Comparison of ENCODE assay signal across 1 cellular context in the genomic region with DNA sequence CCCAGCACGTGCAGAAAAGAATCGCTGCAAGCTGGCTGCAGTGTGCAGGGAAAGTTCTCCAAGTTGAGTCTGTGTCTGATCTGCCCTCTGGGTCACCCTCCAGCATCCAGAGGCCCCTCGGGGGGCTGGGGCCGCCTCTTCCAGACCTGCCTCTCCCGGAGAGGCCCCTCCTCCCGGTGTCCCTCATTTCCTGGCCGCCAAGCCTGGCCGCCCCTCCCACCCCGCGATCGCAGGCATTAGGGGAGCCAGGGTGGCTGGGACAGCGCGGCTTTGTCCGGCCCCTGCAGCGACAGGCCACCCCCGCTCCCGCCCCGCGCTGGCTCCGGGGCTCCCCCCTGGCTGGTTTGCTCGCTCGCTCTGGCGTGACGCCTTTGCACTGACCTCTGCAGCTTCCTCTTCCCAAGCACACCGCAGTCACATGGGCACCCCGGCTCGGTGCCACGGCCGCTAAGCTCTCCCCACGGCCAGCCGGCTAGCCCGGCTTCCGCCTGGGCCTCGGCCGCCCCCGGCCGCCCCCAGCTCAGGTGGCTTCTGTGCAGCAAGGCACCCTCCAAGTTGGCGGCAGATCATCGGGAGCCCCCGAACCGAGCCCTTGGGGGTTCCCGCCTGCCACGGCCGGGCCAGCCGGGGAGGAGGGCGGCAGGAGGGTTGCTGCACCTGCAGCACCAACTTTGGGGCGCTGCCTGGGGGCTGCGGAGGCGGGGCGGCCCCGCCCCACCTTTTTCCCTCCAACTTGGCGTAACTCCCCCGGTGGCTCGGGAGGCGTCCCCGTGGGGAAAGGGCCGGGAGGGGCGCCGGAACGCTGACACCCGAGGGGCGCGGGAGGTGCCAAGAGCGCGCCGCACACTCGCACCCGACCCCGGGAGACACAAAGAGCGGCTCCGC.
A peak's percentile ranks its signal among the peaks of the same experiment; 100 is the strongest.
TF ChIP-seq lines count a peak whose summit lies in the region.

No MANE protein-coding gene starts in this region.

TF ChIP-seq in HEK293, 187 proteins besides CTCF, POLR2A, EP300 and RAD21 (continued from another document and continues in another):
- TF ChIP-seq, protein P1, sequence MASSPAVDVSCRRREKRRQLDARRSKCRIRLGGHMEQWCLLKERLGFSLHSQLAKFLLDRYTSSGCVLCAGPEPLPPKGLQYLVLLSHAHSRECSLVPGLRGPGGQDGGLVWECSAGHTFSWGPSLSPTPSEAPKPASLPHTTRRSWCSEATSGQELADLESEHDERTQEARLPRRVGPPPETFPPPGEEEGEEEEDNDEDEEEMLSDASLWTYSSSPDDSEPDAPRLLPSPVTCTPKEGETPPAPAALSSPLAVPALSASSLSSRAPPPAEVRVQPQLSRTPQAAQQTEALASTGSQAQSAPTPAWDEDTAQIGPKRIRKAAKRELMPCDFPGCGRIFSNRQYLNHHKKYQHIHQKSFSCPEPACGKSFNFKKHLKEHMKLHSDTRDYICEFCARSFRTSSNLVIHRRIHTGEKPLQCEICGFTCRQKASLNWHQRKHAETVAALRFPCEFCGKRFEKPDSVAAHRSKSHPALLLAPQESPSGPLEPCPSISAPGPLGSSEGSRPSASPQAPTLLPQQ (tag by site-specific recombination; IDR thresholded peaks at IDR 0.05) = 0 out of 2 replicates have a peak, but pooled peaks have one; percentile 43
- TF ChIP-seq, protein P2, sequence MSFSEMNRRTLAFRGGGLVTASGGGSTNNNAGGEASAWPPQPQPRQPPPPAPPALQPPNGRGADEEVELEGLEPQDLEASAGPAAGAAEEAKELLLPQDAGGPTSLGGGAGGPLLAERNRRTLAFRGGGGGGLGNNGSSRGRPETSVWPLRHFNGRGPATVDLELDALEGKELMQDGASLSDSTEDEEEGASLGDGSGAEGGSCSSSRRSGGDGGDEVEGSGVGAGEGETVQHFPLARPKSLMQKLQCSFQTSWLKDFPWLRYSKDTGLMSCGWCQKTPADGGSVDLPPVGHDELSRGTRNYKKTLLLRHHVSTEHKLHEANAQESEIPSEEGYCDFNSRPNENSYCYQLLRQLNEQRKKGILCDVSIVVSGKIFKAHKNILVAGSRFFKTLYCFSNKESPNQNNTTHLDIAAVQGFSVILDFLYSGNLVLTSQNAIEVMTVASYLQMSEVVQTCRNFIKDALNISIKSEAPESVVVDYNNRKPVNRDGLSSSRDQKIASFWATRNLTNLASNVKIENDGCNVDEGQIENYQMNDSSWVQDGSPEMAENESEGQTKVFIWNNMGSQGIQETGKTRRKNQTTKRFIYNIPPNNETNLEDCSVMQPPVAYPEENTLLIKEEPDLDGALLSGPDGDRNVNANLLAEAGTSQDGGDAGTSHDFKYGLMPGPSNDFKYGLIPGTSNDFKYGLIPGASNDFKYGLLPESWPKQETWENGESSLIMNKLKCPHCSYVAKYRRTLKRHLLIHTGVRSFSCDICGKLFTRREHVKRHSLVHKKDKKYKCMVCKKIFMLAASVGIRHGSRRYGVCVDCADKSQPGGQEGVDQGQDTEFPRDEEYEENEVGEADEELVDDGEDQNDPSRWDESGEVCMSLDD (tag by site-specific recombination; IDR thresholded peaks at IDR 0.05) = peak; percentile 93
- TF ChIP-seq ZEB2 (tag by site-specific recombination; IDR thresholded peaks at IDR 0.05) = peak; percentile 76; the same call in 1 of the 2 replicates
- peak; percentile 69 for TF ChIP-seq KLF1 (tag by site-specific recombination; IDR thresholded peaks at IDR 0.05)
- TF ChIP-seq SP7 (tag by site-specific recombination; IDR thresholded peaks at IDR 0.05) = peak; percentile 37
- TF ChIP-seq ZNF10 (tag by site-specific recombination; IDR thresholded peaks at IDR 0.05) = peak; percentile 13; the same call in 1 of the 2 replicates
- TF ChIP-seq SP3 (tag by site-specific recombination; IDR thresholded peaks at IDR 0.05) = peak; percentile 87
- no peak for TF ChIP-seq ZNF223 (tag by site-specific recombination; IDR thresholded peaks at IDR 0.05)
- no peak for TF ChIP-seq ZNF133 (tag by site-specific recombination; IDR thresholded peaks at IDR 0.05)
- 0 out of 2 replicates have a peak, but pooled peaks have one; percentile 16 for TF ChIP-seq REPIN1 (tag by site-specific recombination; IDR thresholded peaks at IDR 0.05; ENCODE audit: low read depth)
- no peak for TF ChIP-seq ZNF571 (tag by site-specific recombination; IDR thresholded peaks at IDR 0.05)
- peak; percentile 83 for TF ChIP-seq SP2 (tag by site-specific recombination; IDR thresholded peaks at IDR 0.05)
- TF ChIP-seq ZNF16 (tag by site-specific recombination; IDR thresholded peaks at IDR 0.05; ENCODE audit: low read depth) = no peak
- peak; percentile 50; the same call in 1 of the 2 replicates for TF ChIP-seq OSR2 (tag by site-specific recombination; IDR thresholded peaks at IDR 0.05)
- peak; percentile 83 for TF ChIP-seq EGR2 (tag by site-specific recombination; IDR thresholded peaks at IDR 0.05; ENCODE audit: low read depth)
- TF ChIP-seq ZNF621 (tag by site-specific recombination; IDR thresholded peaks at IDR 0.05) = no peak
- TF ChIP-seq, protein P3, sequence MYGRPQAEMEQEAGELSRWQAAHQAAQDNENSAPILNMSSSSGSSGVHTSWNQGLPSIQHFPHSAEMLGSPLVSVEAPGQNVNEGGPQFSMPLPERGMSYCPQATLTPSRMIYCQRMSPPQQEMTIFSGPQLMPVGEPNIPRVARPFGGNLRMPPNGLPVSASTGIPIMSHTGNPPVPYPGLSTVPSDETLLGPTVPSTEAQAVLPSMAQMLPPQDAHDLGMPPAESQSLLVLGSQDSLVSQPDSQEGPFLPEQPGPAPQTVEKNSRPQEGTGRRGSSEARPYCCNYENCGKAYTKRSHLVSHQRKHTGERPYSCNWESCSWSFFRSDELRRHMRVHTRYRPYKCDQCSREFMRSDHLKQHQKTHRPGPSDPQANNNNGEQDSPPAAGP (tag by site-specific recombination; IDR thresholded peaks at IDR 0.05) = peak; percentile 31; the same call in 1 of the 2 replicates
- no peak for TF ChIP-seq ZNF112 (tag by site-specific recombination; IDR thresholded peaks at IDR 0.05)
- TF ChIP-seq ZNF76 (tag by site-specific recombination; IDR thresholded peaks at IDR 0.05; ENCODE audit: borderline replicate concordance, low read depth) = peak; percentile 86
- TF ChIP-seq GLIS1 (tag by site-specific recombination; IDR thresholded peaks at IDR 0.05) = peak; percentile 96
- no peak for TF ChIP-seq ZNF311 (tag by site-specific recombination; IDR thresholded peaks at IDR 0.05; ENCODE audit: borderline replicate concordance)
- TF ChIP-seq KLF8 (tag by site-specific recombination; IDR thresholded peaks at IDR 0.05) = peak; percentile 95
- peak; percentile 96 for TF ChIP-seq GLIS2 (tag by site-specific recombination; IDR thresholded peaks at IDR 0.05)
- TF ChIP-seq, protein P4, sequence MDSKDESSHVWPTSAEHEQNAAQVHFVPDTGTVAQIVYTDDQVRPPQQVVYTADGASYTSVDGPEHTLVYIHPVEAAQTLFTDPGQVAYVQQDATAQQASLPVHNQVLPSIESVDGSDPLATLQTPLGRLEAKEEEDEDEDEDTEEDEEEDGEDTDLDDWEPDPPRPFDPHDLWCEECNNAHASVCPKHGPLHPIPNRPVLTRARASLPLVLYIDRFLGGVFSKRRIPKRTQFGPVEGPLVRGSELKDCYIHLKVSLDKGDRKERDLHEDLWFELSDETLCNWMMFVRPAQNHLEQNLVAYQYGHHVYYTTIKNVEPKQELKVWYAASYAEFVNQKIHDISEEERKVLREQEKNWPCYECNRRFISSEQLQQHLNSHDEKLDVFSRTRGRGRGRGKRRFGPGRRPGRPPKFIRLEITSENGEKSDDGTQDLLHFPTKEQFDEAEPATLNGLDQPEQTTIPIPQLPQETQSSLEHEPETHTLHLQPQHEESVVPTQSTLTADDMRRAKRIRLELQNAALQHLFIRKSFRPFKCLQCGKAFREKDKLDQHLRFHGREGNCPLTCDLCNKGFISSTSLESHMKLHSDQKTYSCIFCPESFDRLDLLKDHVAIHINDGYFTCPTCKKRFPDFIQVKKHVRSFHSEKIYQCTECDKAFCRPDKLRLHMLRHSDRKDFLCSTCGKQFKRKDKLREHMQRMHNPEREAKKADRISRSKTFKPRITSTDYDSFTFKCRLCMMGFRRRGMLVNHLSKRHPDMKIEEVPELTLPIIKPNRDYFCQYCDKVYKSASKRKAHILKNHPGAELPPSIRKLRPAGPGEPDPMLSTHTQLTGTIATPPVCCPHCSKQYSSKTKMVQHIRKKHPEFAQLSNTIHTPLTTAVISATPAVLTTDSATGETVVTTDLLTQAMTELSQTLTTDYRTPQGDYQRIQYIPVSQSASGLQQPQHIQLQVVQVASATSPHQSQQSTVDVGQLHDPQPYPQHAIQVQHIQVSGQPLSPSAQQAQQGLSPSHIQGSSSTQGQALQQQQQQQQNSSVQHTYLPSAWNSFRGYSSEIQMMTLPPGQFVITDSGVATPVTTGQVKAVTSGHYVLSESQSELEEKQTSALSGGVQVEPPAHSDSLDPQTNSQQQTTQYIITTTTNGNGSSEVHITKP (tag by site-specific recombination; IDR thresholded peaks at IDR 0.05) = peak; percentile 43
- TF ChIP-seq KLF7 (tag by site-specific recombination; IDR thresholded peaks at IDR 0.05; ENCODE audit: borderline replicate concordance) = no peak
- TF ChIP-seq, protein P5, sequence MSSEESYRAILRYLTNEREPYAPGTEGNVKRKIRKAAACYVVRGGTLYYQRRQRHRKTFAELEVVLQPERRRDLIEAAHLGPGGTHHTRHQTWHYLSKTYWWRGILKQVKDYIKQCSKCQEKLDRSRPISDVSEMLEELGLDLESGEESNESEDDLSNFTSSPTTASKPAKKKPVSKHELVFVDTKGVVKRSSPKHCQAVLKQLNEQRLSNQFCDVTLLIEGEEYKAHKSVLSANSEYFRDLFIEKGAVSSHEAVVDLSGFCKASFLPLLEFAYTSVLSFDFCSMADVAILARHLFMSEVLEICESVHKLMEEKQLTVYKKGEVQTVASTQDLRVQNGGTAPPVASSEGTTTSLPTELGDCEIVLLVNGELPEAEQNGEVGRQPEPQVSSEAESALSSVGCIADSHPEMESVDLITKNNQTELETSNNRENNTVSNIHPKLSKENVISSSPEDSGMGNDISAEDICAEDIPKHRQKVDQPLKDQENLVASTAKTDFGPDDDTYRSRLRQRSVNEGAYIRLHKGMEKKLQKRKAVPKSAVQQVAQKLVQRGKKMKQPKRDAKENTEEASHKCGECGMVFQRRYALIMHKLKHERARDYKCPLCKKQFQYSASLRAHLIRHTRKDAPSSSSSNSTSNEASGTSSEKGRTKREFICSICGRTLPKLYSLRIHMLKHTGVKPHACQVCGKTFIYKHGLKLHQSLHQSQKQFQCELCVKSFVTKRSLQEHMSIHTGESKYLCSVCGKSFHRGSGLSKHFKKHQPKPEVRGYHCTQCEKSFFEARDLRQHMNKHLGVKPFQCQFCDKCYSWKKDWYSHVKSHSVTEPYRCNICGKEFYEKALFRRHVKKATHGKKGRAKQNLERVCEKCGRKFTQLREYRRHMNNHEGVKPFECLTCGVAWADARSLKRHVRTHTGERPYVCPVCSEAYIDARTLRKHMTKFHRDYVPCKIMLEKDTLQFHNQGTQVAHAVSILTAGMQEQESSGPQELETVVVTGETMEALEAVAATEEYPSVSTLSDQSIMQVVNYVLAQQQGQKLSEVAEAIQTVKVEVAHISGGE (tag by site-specific recombination; conservative IDR thresholded peaks at IDR 0.05; ENCODE audit: low read depth) = peak; percentile 66
- TF ChIP-seq, protein P6, sequence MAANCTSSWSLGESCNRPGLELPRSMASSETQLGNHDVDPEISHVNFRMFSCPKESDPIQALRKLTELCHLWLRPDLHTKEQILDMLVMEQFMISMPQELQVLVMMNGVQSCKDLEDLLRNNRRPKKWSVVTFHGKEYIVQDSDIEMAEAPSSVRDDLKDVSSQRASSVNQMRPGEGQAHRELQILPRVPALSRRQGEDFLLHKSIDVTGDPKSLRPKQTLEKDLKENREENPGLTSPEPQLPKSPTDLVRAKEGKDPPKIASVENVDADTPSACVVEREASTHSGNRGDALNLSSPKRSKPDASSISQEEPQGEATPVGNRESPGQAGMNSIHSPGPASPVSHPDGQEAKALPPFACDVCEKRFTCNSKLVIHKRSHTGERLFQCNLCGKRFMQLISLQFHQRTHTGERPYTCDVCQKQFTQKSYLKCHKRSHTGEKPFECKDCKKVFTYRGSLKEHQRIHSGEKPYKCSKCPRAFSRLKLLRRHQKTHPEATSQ (tag by site-specific recombination; IDR thresholded peaks at IDR 0.05) = 0 out of 2 replicates have a peak, but pooled peaks have one; percentile 11
- peak; percentile 72; the same call in 1 of the 2 replicates for TF ChIP-seq ZBTB7A (tag by site-specific recombination; IDR thresholded peaks at IDR 0.05; ENCODE audit: low read depth)
- peak; percentile 28; the same call in 1 of the 2 replicates for TF ChIP-seq KLF16 (tag by site-specific recombination; IDR thresholded peaks at IDR 0.05)
- peak; percentile 77 for TF ChIP-seq ZBTB17 (tag by site-specific recombination; IDR thresholded peaks at IDR 0.05)
- TF ChIP-seq, protein P7, sequence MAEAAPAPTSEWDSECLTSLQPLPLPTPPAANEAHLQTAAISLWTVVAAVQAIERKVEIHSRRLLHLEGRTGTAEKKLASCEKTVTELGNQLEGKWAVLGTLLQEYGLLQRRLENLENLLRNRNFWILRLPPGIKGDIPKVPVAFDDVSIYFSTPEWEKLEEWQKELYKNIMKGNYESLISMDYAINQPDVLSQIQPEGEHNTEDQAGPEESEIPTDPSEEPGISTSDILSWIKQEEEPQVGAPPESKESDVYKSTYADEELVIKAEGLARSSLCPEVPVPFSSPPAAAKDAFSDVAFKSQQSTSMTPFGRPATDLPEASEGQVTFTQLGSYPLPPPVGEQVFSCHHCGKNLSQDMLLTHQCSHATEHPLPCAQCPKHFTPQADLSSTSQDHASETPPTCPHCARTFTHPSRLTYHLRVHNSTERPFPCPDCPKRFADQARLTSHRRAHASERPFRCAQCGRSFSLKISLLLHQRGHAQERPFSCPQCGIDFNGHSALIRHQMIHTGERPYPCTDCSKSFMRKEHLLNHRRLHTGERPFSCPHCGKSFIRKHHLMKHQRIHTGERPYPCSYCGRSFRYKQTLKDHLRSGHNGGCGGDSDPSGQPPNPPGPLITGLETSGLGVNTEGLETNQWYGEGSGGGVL (tag by site-specific recombination; IDR thresholded peaks at IDR 0.05) = peak; percentile 58
- TF ChIP-seq ZNF560 (tag by site-specific recombination; IDR thresholded peaks at IDR 0.05; ENCODE audit: borderline replicate concordance) = no peak
- TF ChIP-seq, protein P8, sequence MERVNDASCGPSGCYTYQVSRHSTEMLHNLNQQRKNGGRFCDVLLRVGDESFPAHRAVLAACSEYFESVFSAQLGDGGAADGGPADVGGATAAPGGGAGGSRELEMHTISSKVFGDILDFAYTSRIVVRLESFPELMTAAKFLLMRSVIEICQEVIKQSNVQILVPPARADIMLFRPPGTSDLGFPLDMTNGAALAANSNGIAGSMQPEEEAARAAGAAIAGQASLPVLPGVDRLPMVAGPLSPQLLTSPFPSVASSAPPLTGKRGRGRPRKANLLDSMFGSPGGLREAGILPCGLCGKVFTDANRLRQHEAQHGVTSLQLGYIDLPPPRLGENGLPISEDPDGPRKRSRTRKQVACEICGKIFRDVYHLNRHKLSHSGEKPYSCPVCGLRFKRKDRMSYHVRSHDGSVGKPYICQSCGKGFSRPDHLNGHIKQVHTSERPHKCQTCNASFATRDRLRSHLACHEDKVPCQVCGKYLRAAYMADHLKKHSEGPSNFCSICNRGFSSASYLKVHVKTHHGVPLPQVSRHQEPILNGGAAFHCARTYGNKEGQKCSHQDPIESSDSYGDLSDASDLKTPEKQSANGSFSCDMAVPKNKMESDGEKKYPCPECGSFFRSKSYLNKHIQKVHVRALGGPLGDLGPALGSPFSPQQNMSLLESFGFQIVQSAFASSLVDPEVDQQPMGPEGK (tag by site-specific recombination; IDR thresholded peaks at IDR 0.05) = peak; percentile 92
- peak; percentile 91 for TF ChIP-seq ZNF600 (tag by site-specific recombination; IDR thresholded peaks at IDR 0.05)
- peak; percentile 64 for TF ChIP-seq ZNF501 (tag by site-specific recombination; IDR thresholded peaks at IDR 0.05)
